ENCODE assay signal across 15 cellular contexts in the genomic region with DNA sequence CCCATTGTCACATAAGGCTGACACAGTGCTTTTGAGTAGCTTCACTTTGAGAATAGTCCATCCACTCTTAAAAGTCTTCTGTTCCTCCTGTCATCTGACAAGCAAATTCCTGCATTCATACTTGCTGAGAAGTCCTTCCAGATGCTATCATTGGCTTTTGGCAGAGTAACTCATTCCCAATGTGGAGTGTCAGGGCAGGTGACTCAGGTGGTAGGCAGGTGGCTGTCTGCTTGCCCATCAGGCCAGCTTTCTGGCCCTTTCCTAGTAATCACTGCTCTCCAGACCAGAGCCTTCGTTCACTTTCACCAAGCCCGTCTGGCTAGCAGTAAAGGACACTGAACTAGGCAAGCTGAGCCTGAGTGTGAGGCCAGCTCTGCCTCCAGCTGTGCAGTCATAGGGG.
DNase-seq lines count a peak whose midpoint lies in the region; ATAC-seq and TF ChIP-seq lines count a peak whose summit lies in the region.
"Had no signal": no experiment of that assay in that cellular context is flagged by ENCODE, and none has a peak within 500 bp of the region (broad histone marks: within the 10 kb centered on the region; RNA-seq: fewer than 3 reads in every experiment).

No MANE protein-coding gene starts in this region.

- no peak for TF ChIP-seq RAD21 in IMR-90 (IDR thresholded peaks at IDR 0.05; ENCODE audit: low read length)

- H3K27ac Mint-ChIP-seq in activated T-helper 17 cell treated with anti-CD3 and anti-CD28 coated beads, Interleukin-2, amount 50 U/mL, for 72 hours: no peak overlapping the region
- H3K27ac Mint-ChIP-seq in natural killer cell: no peak overlapping the region
- H3K27ac Mint-ChIP-seq: CD14-positive monocyte; CD8-positive, alpha-beta T cell had no signal

- H3K79me1 ChIP-seq in IMR-90 (ENCODE audit: low read depth in 1 of 2, low read length in 2 of 2): no peaks in the 10 kb centered on the region
- no peaks in the 10 kb centered on the region for H3K79me1 ChIP-seq in trophoblast cell (ENCODE audit: low read length)

- H2BK120ac ChIP-seq in IMR-90 (ENCODE audit: low read depth, low read length) (no peak overlapping the region), trophoblast cell (ENCODE audit: insufficient read depth, low read length, poor library complexity) (no peak overlapping the region)

- H3K36me3 ChIP-seq in IMR-90 (ENCODE audit: control insufficient read depth, insufficient read depth, low read length): no peaks in the 10 kb centered on the region
- H3K36me3 ChIP-seq in PC-9 (ENCODE audit: low read depth): no peaks in the 10 kb centered on the region
- H3K36me3 ChIP-seq in trophoblast cell (ENCODE audit: control insufficient read depth in 1 of 2, insufficient read depth in 2 of 2, low read length in 2 of 2): no peaks in the 10 kb centered on the region
- H3K36me3 ChIP-seq in upper lobe of left lung: no peaks in the 10 kb centered on the region
- H3K36me3 ChIP-seq: HAP-1 had no signal

- POLR2A ChIA-PET in IMR-90 (lab: Charles Lee; ENCODE audit: unreplicated experiment): no interaction called here
- POLR2A ChIA-PET in PC-9 (lab: Charles Lee; ENCODE audit: unreplicated experiment): no interaction called here

- H3K4me3 ChIP-seq in IMR-90 (ENCODE audit: insufficient read depth, low read depth, low read length) (no peak overlapping the region), PC-9 (no peak overlapping the region), trophoblast cell (ENCODE audit: low read depth, low read length) (no peak overlapping the region), upper lobe of left lung (no peak overlapping the region)
- H3K4me3 ChIP-seq: A549, HAP-1 had no signal

- H2BK5ac ChIP-seq in IMR-90 (ENCODE audit: low read depth, low read length, poor library complexity, severe bottlenecking) (no peak overlapping the region), trophoblast cell (ENCODE audit: low read depth, low read length, poor library complexity) (no peak overlapping the region)

- no peaks in the 10 kb centered on the region for H3K27me3 ChIP-seq in IMR-90 (ENCODE audit: control insufficient read depth, insufficient read depth, low read length)
- no peaks in the 10 kb centered on the region for H3K27me3 ChIP-seq in PC-9 (ENCODE audit: insufficient read depth, low read depth)
- no peaks in the 10 kb centered on the region for H3K27me3 ChIP-seq in foreskin keratinocyte
- no peaks in the 10 kb centered on the region for H3K27me3 ChIP-seq in trophoblast cell (ENCODE audit: insufficient read depth, low read length)
- no peaks in the 10 kb centered on the region for H3K27me3 ChIP-seq in upper lobe of left lung

- H3F3A ChIP-seq in PC-9 (ENCODE audit: insufficient read depth, low read depth): no peaks in the 10 kb centered on the region

- no peak overlapping the region for H4K12ac ChIP-seq in trophoblast cell (ENCODE audit: low read depth, low read length)

- H4K5ac ChIP-seq in IMR-90 (ENCODE audit: low read depth, low read length): no peak overlapping the region

- in situ Hi-C loops in IMR-90 (cut with MboI; ENCODE audit: low sequenced_read_pairs): no loop called here

- no peak overlapping the region for H2AK5ac ChIP-seq in IMR-90 (ENCODE audit: low read depth, low read length)
- no peak overlapping the region for H2AK5ac ChIP-seq in trophoblast cell (ENCODE audit: low read length)

- dilution Hi-C loops in IMR-90 (cut with HindIII; ENCODE audit: low sequenced_read_pairs, unreplicated experiment): no loop called here

- H3K9ac ChIP-seq in IMR-90 (ENCODE audit: low read depth, low read length) (no peak overlapping the region), trophoblast cell (ENCODE audit: low read length) (no peak overlapping the region)

- H2AFZ ChIP-seq in IMR-90 (replicated peaks; ENCODE audit: low read length, poor library complexity) (peak overlapping the region; percentile 14), PC-9 (no peak overlapping the region), trophoblast cell (ENCODE audit: insufficient read depth, low read length, poor library complexity) (no peak overlapping the region)

- no peak overlapping the region for H2BK15ac ChIP-seq in IMR-90 (ENCODE audit: low read depth, low read length)

- peaks cover 10% of the 10 kb centered on the region for H3K27me3 Mint-ChIP-seq in activated T-helper 17 cell treated with anti-CD3 and anti-CD28 coated beads, Interleukin-2, amount 50 U/mL, for 72 hours
- no peaks in the 10 kb centered on the region for H3K27me3 Mint-ChIP-seq in natural killer cell (ENCODE audit: low read depth in 2 of 2)

- ATAC-seq in IMR-90 (ENCODE audit: low read depth) (no peak), foreskin keratinocyte (peak; percentile 48), natural killer cell (no peak), upper lobe of left lung (ENCODE audit: low FRiP score in 2 of 2) (no peak)
- no peak for ATAC-seq in activated T-helper 17 cell treated with anti-CD3 and anti-CD28 coated beads, Interleukin-2, amount 50 U/mL, for 72 hours (replicated peaks)
- ATAC-seq: A549; CD8-positive, alpha-beta T cell; HepG2 had no signal

- no peak overlapping the region for H3K14ac ChIP-seq in IMR-90 (replicated peaks; ENCODE audit: low read depth, low read length)
- H3K14ac ChIP-seq in trophoblast cell (ENCODE audit: low read length): no peak overlapping the region

- no peaks in the 10 kb centered on the region for H3K9me3 Mint-ChIP-seq in activated T-helper 17 cell treated with anti-CD3 and anti-CD28 coated beads, Interleukin-2, amount 50 U/mL, for 72 hours
- peaks cover 0 to 4% of the 10 kb centered on the region in 2 donors for H3K9me3 Mint-ChIP-seq in natural killer cell
- H3K9me3 Mint-ChIP-seq: CD8-positive, alpha-beta T cell had no signal

- H3K27ac ChIP-seq in IMR-90 (ENCODE audit: insufficient read depth, low read length) (no peak overlapping the region), PC-9 (no peak overlapping the region), foreskin keratinocyte (no peak overlapping the region), trophoblast cell (ENCODE audit: low read depth, low read length) (no peak overlapping the region), upper lobe of left lung (no peak overlapping the region)
- H3K27ac ChIP-seq: A549 had no signal

- intact Hi-C loops in IMR-90 (cut with micrococcal nuclease): no loop called here
- intact Hi-C loops in PC-9 (cut with micrococcal nuclease; ENCODE audit: unreplicated experiment): loop anchor here (10.0 kb wide), 1 partner anchor 276 kb away; no protein-coding TSS in a partner anchor
- intact Hi-C loops in natural killer cell (cut with micrococcal nuclease): no loop called here

- H4K20me1 ChIP-seq in IMR-90 (ENCODE audit: insufficient read depth, low read length) (no peaks in the 10 kb centered on the region), PC-9 (ENCODE audit: insufficient read depth) (no peaks in the 10 kb centered on the region; the same call in 1 of the 2 replicates)

- no peak overlapping the region for H4K8ac ChIP-seq in IMR-90 (ENCODE audit: low read depth in 2 of 2, low read length in 2 of 2)
- H4K8ac ChIP-seq in trophoblast cell (ENCODE audit: low read depth, low read length): no peak overlapping the region

- CTCF ChIA-PET in IMR-90 (lab: Yijun Ruan, JAX): no interaction called here
- CTCF ChIA-PET in PC-9 (lab: Charles Lee): no interaction called here

- H3K36me3 Mint-ChIP-seq in activated T-helper 17 cell treated with anti-CD3 and anti-CD28 coated beads, Interleukin-2, amount 50 U/mL, for 72 hours (ENCODE audit: low read depth): no peaks in the 10 kb centered on the region
- no peaks in the 10 kb centered on the region for H3K36me3 Mint-ChIP-seq in natural killer cell
- H3K36me3 Mint-ChIP-seq: CD14-positive monocyte; CD8-positive, alpha-beta T cell had no signal

- H3K23ac ChIP-seq in IMR-90 (ENCODE audit: low read depth, low read length) (no peak overlapping the region), trophoblast cell (ENCODE audit: low read length) (no peak overlapping the region)

- H3K18ac ChIP-seq in IMR-90 (ENCODE audit: low read depth, low read length) (no peak overlapping the region), trophoblast cell (ENCODE audit: low read length) (no peak overlapping the region)

- TF ChIP-seq POLR2A in IMR-90 (IDR thresholded peaks at IDR 0.05; ENCODE audit: low read depth, low read length) (no peak), upper lobe of left lung (IDR thresholded peaks at IDR 0.05) (no peak)

- H3K79me2 ChIP-seq in PC-9 (ENCODE audit: low read depth) (no peaks in the 10 kb centered on the region), trophoblast cell (ENCODE audit: control insufficient read depth, insufficient read depth, low read length, poor library complexity) (no peaks in the 10 kb centered on the region)

- H3K9me1 ChIP-seq in IMR-90 (ENCODE audit: insufficient read depth, low read length): no peaks in the 10 kb centered on the region

- no peak for TF ChIP-seq EP300 in upper lobe of left lung (IDR thresholded peaks at IDR 0.05)

- no peak for DNase-seq in IMR-90
- DNase-seq in PC-9: peak; percentile 46 to 60
- DNase-seq in foreskin keratinocyte: peak in 1 of 2 donors; percentile 17
- DNase-seq in trophoblast cell: peak; percentile 95 to 96
- DNase-seq in natural killer cell: no peak
- no peak for DNase-seq in upper lobe of left lung
- DNase-seq: CD8-positive, alpha-beta T cell; COR-L47; DMS153; GF-D8 had no signal

- no peak overlapping the region for H3K4me2 ChIP-seq in IMR-90 (ENCODE audit: low read depth, low read length)
- no peak overlapping the region for H3K4me2 ChIP-seq in PC-9
- H3K4me2 ChIP-seq in trophoblast cell (ENCODE audit: low read length): no peak overlapping the region
- H3K4me2 ChIP-seq: A549 had no signal

- H3K9me2 ChIP-seq in PC-9 (ENCODE audit: insufficient read depth): no peaks in the 10 kb centered on the region

- no peak overlapping the region for H3K56ac ChIP-seq in IMR-90 (ENCODE audit: extremely low read depth, insufficient read depth, low read length)

- no peak overlapping the region for H2BK20ac ChIP-seq in IMR-90 (ENCODE audit: low read depth, low read length)

- BruUV-seq in IMR-90 (replicated peaks; lab: Mats Ljungman, UMichigan) (no TSS peak), PC-9 (replicated peaks; lab: Mats Ljungman, UMichigan) (no TSS peak)

- no peak overlapping the region for H2AK9ac ChIP-seq in IMR-90 (replicated peaks; ENCODE audit: low read depth, low read length, poor library complexity)

- H3K9me3 ChIP-seq in IMR-90 (ENCODE audit: control insufficient read depth, insufficient read depth, low read length) (no peaks in the 10 kb centered on the region), PC-9 (ENCODE audit: insufficient read depth, low read depth) (no peaks in the 10 kb centered on the region), trophoblast cell (ENCODE audit: insufficient read depth, low read depth, low read length) (peaks cover 2% of the 10 kb centered on the region), upper lobe of left lung (no peaks in the 10 kb centered on the region)
- H3K9me3 ChIP-seq: A549, HAP-1 had no signal

- H3K4ac ChIP-seq in IMR-90 (ENCODE audit: low read depth, low read length): no peak overlapping the region
- no peak overlapping the region for H3K4ac ChIP-seq in trophoblast cell (ENCODE audit: low read depth, low read length)

- no peak overlapping the region for H3K4me3 Mint-ChIP-seq in activated T-helper 17 cell treated with anti-CD3 and anti-CD28 coated beads, Interleukin-2, amount 50 U/mL, for 72 hours
- no peak overlapping the region for H3K4me3 Mint-ChIP-seq in natural killer cell
- H3K4me3 Mint-ChIP-seq: CD14-positive monocyte; CD8-positive, alpha-beta T cell had no signal

- H4K91ac ChIP-seq in IMR-90 (ENCODE audit: insufficient read depth, low read depth, low read length) (no peak overlapping the region), trophoblast cell (ENCODE audit: low read depth, low read length) (no peak overlapping the region)

- H3K4me1 ChIP-seq in IMR-90 (ENCODE audit: control insufficient read depth, insufficient read depth, low read length) (no peaks in the 10 kb centered on the region), PC-9 (replicated peaks; ENCODE audit: insufficient read depth) (no peaks in the 10 kb centered on the region), foreskin keratinocyte (no peaks in the 10 kb centered on the region), trophoblast cell (ENCODE audit: control insufficient read depth in 1 of 2, insufficient read depth in 2 of 2, low read length in 2 of 2) (no peaks in the 10 kb centered on the region), upper lobe of left lung (no peaks in the 10 kb centered on the region)
- H3K4me1 ChIP-seq: A549, HAP-1 had no signal

- 57% methylated on average over 2 of the region's 2 CpGs; no CpG with 5 or more reads in 1 of the 2 experiments for WGBS in IMR-90 (ENCODE audit: extremely low coverage in 2 of 2, insufficient read length in 1 of 2), 2 experiments
- no CpG with 5 or more reads among the region's 2 CpGs for WGBS in trophoblast cell (ENCODE audit: extremely low coverage, insufficient coverage, insufficient read length)
- 94% methylated on average over 2 of the region's 2 CpGs for WGBS in upper lobe of left lung, 2 donors

- no peaks in the 10 kb centered on the region for H3K4me1 Mint-ChIP-seq in activated T-helper 17 cell treated with anti-CD3 and anti-CD28 coated beads, Interleukin-2, amount 50 U/mL, for 72 hours
- no peaks in the 10 kb centered on the region for H3K4me1 Mint-ChIP-seq in natural killer cell
- H3K4me1 Mint-ChIP-seq: CD14-positive monocyte had no signal

- TF ChIP-seq CTCF in IMR-90 (conservative IDR thresholded peaks at IDR 0.05; ENCODE audit: low read depth, low read length) (no peak), PC-9 (conservative IDR thresholded peaks at IDR 0.05) (no peak), foreskin keratinocyte (conservative IDR thresholded peaks at IDR 0.05) (no peak), natural killer cell (IDR thresholded peaks at IDR 0.05) (no peak), upper lobe of left lung (IDR thresholded peaks at IDR 0.05) (no peak)

- no peak overlapping the region for H2BK12ac ChIP-seq in trophoblast cell (ENCODE audit: low read length)

Comparison
In these comparisons a context has a peak if more than half of its experiments do, and no peak if none do; other contexts are left out.
1. DNase-seq: peak in PC-9 (2 of 2) and trophoblast cell (2 of 2); none in IMR-90 (single experiment), natural killer cell (single experiment) and upper lobe of left lung (0 of 2).